In the genomic region with DNA sequence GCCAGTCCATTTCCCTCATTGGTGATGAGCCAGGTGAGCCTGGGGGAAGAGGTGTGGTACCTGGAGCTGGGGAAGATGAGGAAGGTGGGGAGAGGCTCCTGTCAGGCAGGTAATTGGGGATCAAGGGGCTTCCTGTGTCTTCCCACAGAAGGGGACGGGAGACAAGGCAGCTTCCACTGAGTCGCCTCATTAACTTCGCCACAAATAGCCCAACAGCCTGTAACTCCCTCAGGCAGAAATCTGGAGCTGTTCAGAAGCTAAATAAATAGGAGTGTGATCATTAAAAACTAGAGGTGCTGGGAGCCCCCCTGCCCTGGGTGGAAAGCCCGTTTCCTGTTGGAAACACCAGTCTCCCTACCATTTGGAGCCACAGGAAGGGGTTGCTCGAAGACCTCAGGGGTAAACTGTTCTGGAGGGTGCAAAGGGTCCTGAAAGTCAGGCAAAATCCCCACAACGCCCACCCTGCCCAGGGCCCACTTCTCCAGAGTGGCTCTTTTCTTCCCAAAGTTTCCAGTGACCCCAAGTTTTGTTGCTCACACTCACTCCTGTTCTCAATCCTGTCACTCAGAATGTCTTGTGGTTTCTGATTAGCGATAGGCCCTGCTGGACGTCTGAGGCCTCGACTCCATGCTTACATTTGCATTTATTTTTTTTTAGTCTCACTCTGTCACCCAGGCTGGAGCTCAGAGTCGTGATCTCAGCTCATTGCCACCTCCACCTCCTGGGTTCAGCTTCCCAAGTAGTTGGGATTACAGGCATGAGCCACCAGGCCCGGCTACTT, we compare ENCODE assay signal across 25 cellular contexts. TPM values are rescaled to one million over a fixed set of nuclear protein-coding genes. Genes with fewer than 3 reads are reported as not detected.
DNase-seq lines count a peak whose midpoint lies in the region; TF ChIP-seq lines count a peak whose summit lies in the region.
"Had no signal": no experiment of that assay in that cellular context is flagged by ENCODE, and none has a peak within 500 bp of the region (broad histone marks: within the 10 kb centered on the region; RNA-seq: fewer than 3 reads in every experiment).

No MANE protein-coding gene starts in this region.

- TF ChIP-seq CTCF in choroid plexus epithelial cell (conservative IDR thresholded peaks at IDR 0.05; ENCODE audit: low read depth, low read length) (peak; percentile 6), neural progenitor cell (IDR thresholded peaks at IDR 0.05) (no peak)

- H3K36me3 ChIP-seq in neural progenitor cell: no peaks in the 10 kb centered on the region
- H3K36me3 ChIP-seq: Peyer's patch, thoracic aorta had no signal

- H3K27me3 ChIP-seq in neural progenitor cell: no peaks in the 10 kb centered on the region
- H3K27me3 ChIP-seq: Peyer's patch had no signal

- H3K4me3 Mint-ChIP-seq in neural progenitor cell: no peak overlapping the region
- H3K4me3 Mint-ChIP-seq: activated naive CD8-positive, alpha-beta T cell treated with anti-CD3 and anti-CD28 coated beads, Interleukin-2, amount 10 ng/mL, durations not matched to agents 7 days and 5 days; CD4-positive, CD25-positive, alpha-beta regulatory T cell had no signal

- no peak overlapping the region for H3K4me3 ChIP-seq in choroid plexus epithelial cell (ENCODE audit: low read depth, low read length)
- no peak overlapping the region for H3K4me3 ChIP-seq in neural progenitor cell
- H3K4me3 ChIP-seq: lung, Peyer's patch, thoracic aorta had no signal

- peaks cover 21% of the 10 kb centered on the region for H3K4me1 ChIP-seq in neural progenitor cell

- H3K27ac ChIP-seq in neural progenitor cell: no peak overlapping the region
- H3K27ac ChIP-seq: 22Rv1, epithelial cell of prostate, thoracic aorta had no signal

- H3K9me3 ChIP-seq in neural progenitor cell (ENCODE audit: low read depth): no peaks in the 10 kb centered on the region
- H3K9me3 ChIP-seq: Peyer's patch, thoracic aorta had no signal

- no peaks in the 10 kb centered on the region for H3F3A ChIP-seq in neural progenitor cell (ENCODE audit: low read depth)

- H3K4me2 ChIP-seq in neural progenitor cell: no peak overlapping the region

- H3K27ac Mint-ChIP-seq in neural progenitor cell: peak overlapping the region; percentile 40
- H3K27ac Mint-ChIP-seq: activated naive CD8-positive, alpha-beta T cell treated with anti-CD3 and anti-CD28 coated beads, Interleukin-2, amount 10 ng/mL, durations not matched to agents 7 days and 5 days; CD4-positive, CD25-positive, alpha-beta regulatory T cell had no signal

- no peak overlapping the region for H2AFZ ChIP-seq in neural progenitor cell (replicated peaks)

- H4K20me1 ChIP-seq in neural progenitor cell (ENCODE audit: low read depth): no peaks in the 10 kb centered on the region

- in situ Hi-C loops in G401 (cut with HindIII; ENCODE audit: low sequenced_read_pairs): no loop called here

- H3K36me3 Mint-ChIP-seq in neural progenitor cell: no peaks in the 10 kb centered on the region
- H3K36me3 Mint-ChIP-seq: activated naive CD8-positive, alpha-beta T cell treated with anti-CD3 and anti-CD28 coated beads, Interleukin-2, amount 10 ng/mL, durations not matched to agents 7 days and 5 days; CD4-positive, CD25-positive, alpha-beta regulatory T cell had no signal

- peaks cover 53% of the 10 kb centered on the region for H3K4me1 Mint-ChIP-seq in neural progenitor cell
- H3K4me1 Mint-ChIP-seq: activated naive CD8-positive, alpha-beta T cell treated with anti-CD3 and anti-CD28 coated beads, Interleukin-2, amount 10 ng/mL, durations not matched to agents 7 days and 5 days; CD4-positive, CD25-positive, alpha-beta regulatory T cell had no signal

- H3K9ac ChIP-seq in neural progenitor cell: no peak overlapping the region

- no peaks in the 10 kb centered on the region for H3K79me2 ChIP-seq in neural progenitor cell (ENCODE audit: low read depth)

- DNase-seq in DMS 273 (lab: John Stamatoyannopoulos, UW; ENCODE audit: unreplicated experiment) (peak; percentile 19), DMS 273 treated with DMSO at 0.1 percent for 48 hours (lab: John Stamatoyannopoulos, UW) (no peak), OCI-M1 (lab: John Stamatoyannopoulos, UW) (peak; percentile 65), choroid plexus epithelial cell (ENCODE audit: low read depth) (no peak), neural progenitor cell (ENCODE audit: low spot score) (no peak), NCI-H2196 (lab: John Stamatoyannopoulos, UW; ENCODE audit: unreplicated experiment) (no peak), hypothalamus (lab: John Stamatoyannopoulos, UW) (no peak), G401 (ENCODE audit: low spot score) (no peak)
- DNase-seq: activated CD4-positive, alpha-beta T cell treated with anti-CD3 and anti-CD28 coated beads for 4 hours; activated CD8-positive, alpha-beta memory T cell treated with anti-CD3 and anti-CD28 coated beads for 24 hours; activated effector memory CD4-positive, alpha-beta T cell treated with anti-CD3 and anti-CD28 coated beads, Interleukin-2, amount 50 U/mL, for 16 hours; activated naive CD8-positive, alpha-beta T cell treated with anti-CD3 and anti-CD28 coated beads, Interleukin-2, amount 10 ng/mL, durations not matched to agents 7 days and 5 days; activated T-cell treated with anti-CD3 and anti-CD28 coated beads, Interleukin-2, amount 50 U/mL, for 1 hour; CD4-positive, CD25-positive, alpha-beta regulatory T cell; glutamatergic neuron; NCI-H1092 treated with DMSO at 0.1 percent for 48 hours; NCI-H1930; NCI-H526 treated with DMSO at 0.1 percent for 48 hours; Peyer's patch; stimulated activated naive CD4-positive, alpha-beta T cell treated with Interleukin-2 at 50 U/mL for 16 hours; T-helper 1 cell had no signal

- peaks cover 6% of the 10 kb centered on the region for H3K27me3 Mint-ChIP-seq in neural progenitor cell (ENCODE audit: insufficient read depth, low read depth)
- H3K27me3 Mint-ChIP-seq: activated naive CD8-positive, alpha-beta T cell treated with anti-CD3 and anti-CD28 coated beads, Interleukin-2, amount 10 ng/mL, durations not matched to agents 7 days and 5 days; CD4-positive, CD25-positive, alpha-beta regulatory T cell had no signal

- H3K9me3 Mint-ChIP-seq in neural progenitor cell: no peaks in the 10 kb centered on the region
- H3K9me3 Mint-ChIP-seq: activated naive CD8-positive, alpha-beta T cell treated with anti-CD3 and anti-CD28 coated beads, Interleukin-2, amount 10 ng/mL, durations not matched to agents 7 days and 5 days; CD4-positive, CD25-positive, alpha-beta regulatory T cell had no signal

RNA-seq across cellular contexts. Expression of a gene that starts 25.7 kb away (rescaled TPM):
- 3.3 and 9.2 TPM in 2 replicates for total RNA-seq in neural progenitor cell (ENCODE audit: low replicate concordance)
- 12.9 and 14.4 TPM in 2 replicates for total RNA-seq in G401 (2014; rRNA removed; shearing (Covaris generic))

Comparison
In these comparisons a context has a peak if more than half of its experiments do, and no peak if none do; other contexts are left out.
1. DNase-seq: peak in DMS 273 (single experiment) and OCI-M1 (single experiment); none in DMS 273 treated with DMSO at 0.1 percent for 48 hours (single experiment), choroid plexus epithelial cell (single experiment), neural progenitor cell (single experiment), NCI-H2196 (single experiment), hypothalamus (0 of 51) and G401 (single experiment).